Comparison of ENCODE assay signal across 8 cellular contexts in the genomic region with DNA sequence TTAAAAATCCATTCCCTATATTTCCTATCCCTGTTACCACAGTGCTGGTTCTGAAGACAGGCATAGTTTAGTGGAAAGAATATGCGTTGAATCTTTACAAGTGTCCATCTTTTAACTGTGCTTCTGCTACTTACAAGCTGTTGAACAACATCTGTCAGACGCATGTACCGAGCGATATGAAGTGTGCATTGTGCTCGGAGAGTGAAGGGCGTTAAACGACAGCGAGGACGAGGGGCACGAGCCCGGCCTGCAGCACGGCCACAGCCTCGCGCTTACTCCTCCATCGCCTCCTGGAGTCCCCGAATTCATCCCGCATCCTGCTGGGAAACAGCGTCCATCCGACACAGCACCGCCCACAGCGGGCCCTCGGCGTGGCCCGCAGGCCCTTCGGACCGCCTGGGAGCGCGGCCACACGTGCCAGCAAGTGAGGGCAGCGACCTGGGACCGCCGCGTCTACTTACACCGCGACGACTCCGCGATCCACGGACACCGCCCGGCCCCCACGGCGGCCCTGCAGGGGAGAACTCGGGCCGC. TPM values are rescaled to one million over a fixed set of nuclear protein-coding genes. Genes with fewer than 3 reads are reported as not detected.
DNase-seq lines count a peak whose midpoint lies in the region; ATAC-seq lines count a peak whose summit lies in the region.

No MANE protein-coding gene starts in this region.

- peak; percentile 23 for ATAC-seq in HG02943 (IDR thresholded peaks at IDR 0.05; ENCODE audit: low read depth, unreplicated experiment)
- peak; percentile 0 for ATAC-seq in central memory CD8-positive, alpha-beta T cell (replicated peaks; ENCODE audit: extremely low read depth, poor library complexity, severe bottlenecking)

- peak overlapping the region; percentile 88 for H3K27ac Mint-ChIP-seq in central memory CD8-positive, alpha-beta T cell (ENCODE audit: low read depth)

- no peaks in the 10 kb centered on the region for H3K9me3 ChIP-seq in NT2/D1 (ENCODE audit: insufficient read depth, low read length)

- peak; percentile 26 to 29 for DNase-seq in stimulated activated CD4-positive, alpha-beta T cell treated with anti-CD3 and anti-CD28 coated beads, Interleukin-2, amount 100 ng/mL, for 24 hours
- DNase-seq in stimulated activated CD4-positive, alpha-beta T cell treated with anti-CD3 and anti-CD28 coated beads, Interleukin-15, amount 100 ng/mL, for 24 hours = no peak
- DNase-seq in NT2/D1 (ENCODE audit: low read depth, low spot score) (no peak), left kidney (ENCODE audit: low read depth, low spot score) (peak; percentile 69), kidney glomerular epithelial cell (lab: John Stamatoyannopoulos, UW) (no peak)
- DNase-seq in central memory CD8-positive, alpha-beta T cell (ENCODE audit: low spot score in 2 of 2) = no peak

- H3K27me3 Mint-ChIP-seq in central memory CD8-positive, alpha-beta T cell = no peaks in the 10 kb centered on the region

- no peaks in the 10 kb centered on the region for H3K27me3 ChIP-seq in NT2/D1 (ENCODE audit: insufficient read depth, insufficient read length)

- H3K4me3 ChIP-seq in NT2/D1 (ENCODE audit: insufficient read length, low read depth) = peak overlapping the region; percentile 97

- H3K36me3 ChIP-seq in NT2/D1 (ENCODE audit: insufficient read depth, insufficient read length, low read length) = peaks cover 56% of the 10 kb centered on the region

- H3K4me3 Mint-ChIP-seq in central memory CD8-positive, alpha-beta T cell = peak overlapping the region; percentile 86

- peak overlapping the region; percentile 98 for H3K9ac ChIP-seq in NT2/D1 (ENCODE audit: insufficient read length, low read depth)

- peaks cover 18% of the 10 kb centered on the region for H3K36me3 Mint-ChIP-seq in central memory CD8-positive, alpha-beta T cell (ENCODE audit: insufficient read depth)

- peak overlapping the region; percentile 94 for H3K27ac ChIP-seq in temporal lobe (ENCODE audit: low read depth, low read length)

- H3K4me1 Mint-ChIP-seq in central memory CD8-positive, alpha-beta T cell = peaks cover 71% of the 10 kb centered on the region

- H3K4me1 ChIP-seq in NT2/D1 (ENCODE audit: insufficient read depth, insufficient read length) = no peaks in the 10 kb centered on the region

- H3K9me3 Mint-ChIP-seq in central memory CD8-positive, alpha-beta T cell = no peaks in the 10 kb centered on the region

RNA-seq across cellular contexts. Expression of gene PCID2, which starts 0.5 kb away (rescaled TPM):
- total RNA-seq in temporal lobe = 35.9 TPM

RNA-seq across cellular contexts. Expression of gene CUL4A, which starts 1.5 kb away (rescaled TPM):
- 59.3 TPM for total RNA-seq in temporal lobe

RNA-seq across cellular contexts. Expression of gene PROZ, which starts 49.5 kb away (rescaled TPM):
- not detected for total RNA-seq in temporal lobe

Comparison
In these comparisons a context has a peak if more than half of its experiments do, and no peak if none do; other contexts are left out.
1. DNase-seq: peak in stimulated activated CD4-positive, alpha-beta T cell treated with anti-CD3 and anti-CD28 coated beads, Interleukin-2, amount 100 ng/mL, for 24 hours (2 of 2) and left kidney (single experiment); none in stimulated activated CD4-positive, alpha-beta T cell treated with anti-CD3 and anti-CD28 coated beads, Interleukin-15, amount 100 ng/mL, for 24 hours (single experiment), NT2/D1 (single experiment), central memory CD8-positive, alpha-beta T cell (0 of 2) and kidney glomerular epithelial cell (single experiment).